8 cellular contexts compared by ENCODE assay signal in the genomic region with DNA sequence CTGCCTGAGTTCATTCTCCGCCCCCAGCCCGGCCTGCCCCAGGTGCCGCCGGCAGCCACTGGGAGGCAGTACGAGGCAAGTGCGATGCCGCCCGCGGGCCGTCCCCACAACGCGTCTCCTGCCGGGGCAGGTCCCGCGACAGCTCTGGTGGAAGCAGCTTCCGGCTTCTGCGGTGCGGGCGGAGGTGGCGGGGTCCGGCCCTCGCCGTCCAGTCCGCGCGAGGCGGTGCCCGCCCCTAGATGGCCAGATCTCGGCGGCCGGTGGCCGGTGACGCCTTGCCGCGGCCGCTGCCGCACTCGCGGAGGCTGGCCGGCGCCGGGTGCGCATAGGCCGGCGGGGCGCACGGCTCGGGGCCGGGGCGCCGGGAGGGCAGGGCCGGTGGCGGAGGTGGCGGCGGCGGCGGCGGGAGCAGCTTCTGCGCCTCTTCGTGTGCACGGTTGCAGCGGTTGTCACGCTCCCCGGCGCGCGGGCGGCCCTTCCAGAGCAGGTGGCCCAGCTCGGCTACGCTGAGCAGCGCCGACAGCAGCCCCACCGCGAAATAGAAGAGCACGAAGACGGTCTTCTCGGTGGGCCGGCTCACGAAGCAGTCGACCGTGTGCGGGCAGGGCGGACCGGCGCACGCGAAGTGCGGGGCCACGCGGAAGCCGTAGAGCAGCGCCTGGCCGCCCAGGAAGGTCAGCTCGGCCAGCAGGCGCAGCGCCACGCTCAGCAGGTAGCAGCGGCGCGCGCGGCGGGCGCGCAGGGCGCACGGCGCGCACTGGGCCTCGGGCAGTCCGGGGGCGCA. TPM values are rescaled to one million over a fixed set of nuclear protein-coding genes. Genes with fewer than 3 reads are reported as not detected.
A peak's percentile ranks its signal among the peaks of the same experiment; 100 is the strongest.
DNase-seq lines count a peak whose midpoint lies in the region; ATAC-seq and TF ChIP-seq lines count a peak whose summit lies in the region.

No MANE protein-coding gene starts in this region.

- intact Hi-C loops in dorsolateral prefrontal cortex (cut with DNase I), result loop anchor here in 1 of 2 donors (5.0 kb wide), 1 partner anchor 54 kb away; the partner anchor contains the start of gene TOP2A

- in situ Hi-C loops in GM13976 (cut with MboI; ENCODE audit: low sequenced_read_pairs, unreplicated experiment), result loop anchor here (5.0 kb wide), 1 partner anchor 169 kb away; no protein-coding TSS in a partner anchor

- H3K4me1 ChIP-seq in mesendoderm (ENCODE audit: control insufficient read depth, low read depth, low read length), result no peaks in the 10 kb centered on the region

- no CpG with 5 or more reads among the region's 112 CpGs for WGBS in mesendoderm (ENCODE audit: extremely low coverage, insufficient coverage, low lambda C conversion rate)

- H3K18ac ChIP-seq in mesendoderm (ENCODE audit: low read length), result no peak overlapping the region

- H3K4me3 ChIP-seq in dorsolateral prefrontal cortex, result peak overlapping the region in 56 of 59 donors; percentile 26 to 67 (median 48)
- peak overlapping the region; percentile 28 for H3K4me3 ChIP-seq in mesendoderm (ENCODE audit: low read length)

- ATAC-seq in HG02840 (IDR thresholded peaks at IDR 0.05; ENCODE audit: low FRiP score, unreplicated experiment), result peak; percentile 60

- H2BK120ac ChIP-seq in mesendoderm (ENCODE audit: low read depth, low read length), result no peak overlapping the region

- no peak overlapping the region for H4K5ac ChIP-seq in mesendoderm (ENCODE audit: low read length)

- DNase-seq in GM13976 (ENCODE audit: low spot score) (peak; percentile 93), NCI-H2196 treated with DMSO at 0.1 percent for 48 hours (lab: John Stamatoyannopoulos, UW; ENCODE audit: unreplicated experiment) (peak; percentile 40), dorsolateral prefrontal cortex (peak in 2 of 10 donors; percentile 41 to 55), mesendoderm (peak; percentile 91), occipital lobe (lab: John Stamatoyannopoulos, UW) (no peak)
- peak; percentile 93 for DNase-seq in activated CD4-positive, alpha-beta T cell treated with anti-CD3 and anti-CD28 coated beads for 48 hours
- DNase-seq in stimulated activated CD8-positive, alpha-beta memory T cell treated with anti-CD3 and anti-CD28 coated beads, Interleukin-4, amount 100 ng/mL, for 4 hours (ENCODE audit: low read depth in 2 of 2, low spot score in 1 of 2), result peak; percentile 51 to 52

- no peak overlapping the region for H3K23ac ChIP-seq in mesendoderm (ENCODE audit: low read length)

- no peak overlapping the region for H2BK15ac ChIP-seq in mesendoderm (replicated peaks; ENCODE audit: low read depth)

- H2AK5ac ChIP-seq in mesendoderm (ENCODE audit: low read length), result no peak overlapping the region

- no peak overlapping the region for H2BK5ac ChIP-seq in mesendoderm (ENCODE audit: low read length)

- peak overlapping the region; percentile 61 for H3K4me2 ChIP-seq in mesendoderm (ENCODE audit: low read length)

- H3K56ac ChIP-seq in mesendoderm (ENCODE audit: low read length), result peak overlapping the region; percentile 86

- H4K8ac ChIP-seq in mesendoderm (ENCODE audit: low read depth, low read length), result no peak overlapping the region

- H3K79me2 ChIP-seq in mesendoderm (ENCODE audit: control insufficient read depth, insufficient read depth, low read length), result no peaks in the 10 kb centered on the region

- no peaks in the 10 kb centered on the region for H3K36me3 ChIP-seq in mesendoderm (ENCODE audit: control insufficient read depth, insufficient read depth, low read length)

- peak overlapping the region; percentile 54 for H3K9ac ChIP-seq in mesendoderm (ENCODE audit: low read length)

- H3K4ac ChIP-seq in mesendoderm (ENCODE audit: low read depth, low read length), result no peak overlapping the region

- H3K79me1 ChIP-seq in mesendoderm (ENCODE audit: low read length), result no peaks in the 10 kb centered on the region

- TF ChIP-seq CTCF in GM13976 (IDR thresholded peaks at IDR 0.05; ENCODE audit: borderline replicate concordance, control extremely low read depth, extremely low read depth, insufficient read depth, missing control alignments), result peak; percentile 83
- TF ChIP-seq CTCF in dorsolateral prefrontal cortex (IDR thresholded peaks at IDR 0.05 in 54 of 56, conservative IDR thresholded peaks at IDR 0.05 in 2 of 56; ENCODE audit: low read depth in 1 of 56, partially characterized antibody in 56 of 56), result peak in 37 of 56 donors; percentile 13 to 55 (median 33)

- H3K27ac ChIP-seq in dorsolateral prefrontal cortex, result no peak overlapping the region
- H3K27ac ChIP-seq in mesendoderm (ENCODE audit: low read depth, low read length), result no peak overlapping the region

- H3K27me3 ChIP-seq in dorsolateral prefrontal cortex (peaks cover 0 to 35% (median 6%) of the 10 kb centered on the region in 45 donors), mesendoderm (ENCODE audit: insufficient read depth, low read length, poor library complexity) (peaks cover 4% of the 10 kb centered on the region)

RNA-seq across cellular contexts. Expression of gene GJD3, which starts 1.6 kb away (rescaled TPM):
- total RNA-seq in dorsolateral prefrontal cortex (1 to 10 TPM in 4 of 120 experiments, under 1 TPM in 18, not detected in 98; 0.48 to 1.7 (median 0.75) TPM), occipital lobe (0.31 TPM)
- not detected for polyA plus RNA-seq in mesendoderm (2013, experiment 1 of 2)
- polyA plus RNA-seq in mesendoderm (2013, experiment 2 of 2), result not detected

RNA-seq across cellular contexts. Expression of gene RARA, which starts 53.9 kb away (rescaled TPM):
- total RNA-seq in dorsolateral prefrontal cortex (10 to 100 TPM; 10.4 to 38.8 (median 22.5) TPM), occipital lobe (7.2 TPM)
- 30.6 TPM for polyA plus RNA-seq in mesendoderm (2013, experiment 1 of 2)
- 29.9 TPM for polyA plus RNA-seq in mesendoderm (2013, experiment 2 of 2)

RNA-seq across cellular contexts. Expression of gene TOP2A, which starts 54.8 kb away (rescaled TPM):
- total RNA-seq in dorsolateral prefrontal cortex (1 to 10 TPM in 14 of 120 experiments, under 1 TPM in 41, not detected in 65; 0.04 to 3.1 (median 0.42) TPM), occipital lobe (24.0 TPM)
- 122 TPM for polyA plus RNA-seq in mesendoderm (2013, experiment 1 of 2)
- 126 TPM for polyA plus RNA-seq in mesendoderm (2013, experiment 2 of 2)
